In genomic region chr6:84228198-84228543, GRCh38 we compare ENCODE assay signal across 1 cellular context.
TF ChIP-seq lines count a peak whose summit lies in the region.

No MANE protein-coding gene starts in this region.

TF ChIP-seq in GM12878, 131 proteins besides CTCF, POLR2A, EP300 and RAD21 (continued from another document):
- no peak for TF ChIP-seq CUX1 (IDR thresholded peaks at IDR 0.05; ENCODE audit: insufficient replicate concordance, low read depth, low read length)
